ENCODE assay signal across 9 cellular contexts in genomic region chrX:72120798-72121197, GRCh38. TPM values are rescaled to one million over a fixed set of nuclear protein-coding genes. Genes with fewer than 3 reads are reported as not detected.
DNase-seq lines count a peak whose midpoint lies in the region; ATAC-seq, FAIRE-seq and TF ChIP-seq lines count a peak whose summit lies in the region.
"Had no signal": no experiment of that assay in that cellular context is flagged by ENCODE, and none has a peak within 500 bp of the region (broad histone marks: within the 10 kb centered on the region; RNA-seq: fewer than 3 reads in every experiment).

No MANE protein-coding gene starts in this region.

- no peak overlapping the region for H2BK120ac ChIP-seq in neuronal stem cell (ENCODE audit: low read depth, low read length)

- H4K20me1 ChIP-seq in endothelial cell of umbilical vein (replicated peaks; ENCODE audit: control insufficient read depth, extremely low read depth, insufficient read depth, low read length), result no peaks in the 10 kb centered on the region

- WGBS in neuronal stem cell (ENCODE audit: extremely low coverage in 2 of 2, insufficient read length in 2 of 2, insufficient replicate concordance in 1 of 2), 2 donors, result no CpG with 5 or more reads among the region's 6 CpGs

- H3K23ac ChIP-seq in neuronal stem cell (ENCODE audit: low read depth, low read length, poor library complexity), result no peak overlapping the region

- no peak overlapping the region for H3K18ac ChIP-seq in neuronal stem cell (ENCODE audit: low read length)

- H3K9me3 ChIP-seq in CD4-positive, alpha-beta T cell (ENCODE audit: control insufficient read depth, low read length), result no peaks in the 10 kb centered on the region
- no peaks in the 10 kb centered on the region for H3K9me3 ChIP-seq in endothelial cell of umbilical vein (replicated peaks; ENCODE audit: control insufficient read depth, insufficient read depth, low read length)
- H3K9me3 ChIP-seq in neuronal stem cell (replicated peaks in 1 of 2; ENCODE audit: control insufficient read depth in 2 of 2, insufficient read depth in 1 of 2, low read depth in 1 of 2, low read length in 2 of 2), result peaks cover 0 to 4% of the 10 kb centered on the region in 2 donors

- H3K79me1 ChIP-seq in neuronal stem cell (ENCODE audit: low read depth, low read length), result no peaks in the 10 kb centered on the region

- H3K36me3 ChIP-seq in endothelial cell of umbilical vein (ENCODE audit: control insufficient read depth in 2 of 2, extremely low read depth in 1 of 2, insufficient read depth in 2 of 2, low read length in 2 of 2) (no peaks in the 10 kb centered on the region), neuronal stem cell (replicated peaks in 1 of 2; ENCODE audit: control insufficient read depth in 2 of 2, insufficient read depth in 2 of 2, low read length in 2 of 2) (peaks cover 0 to 5% of the 10 kb centered on the region in 2 donors)

- peaks cover 35% of the 10 kb centered on the region for H3K79me2 ChIP-seq in endothelial cell of umbilical vein (ENCODE audit: control insufficient read depth, insufficient read depth, low read length)

- no peak for DNase-seq in CD4-positive, alpha-beta T cell
- DNase-seq in NCI-H446 (lab: John Stamatoyannopoulos, UW) (peak; percentile 37 to 83), endothelial cell of umbilical vein (ENCODE audit: low read depth, low spot score) (no peak), middle frontal gyrus (ENCODE audit: extremely low spot score, low spot score) (no peak), hypothalamus (lab: John Stamatoyannopoulos, UW) (no peak), neuronal stem cell (ENCODE audit: low spot score) (no peak)
- DNase-seq: Calu3 had no signal

- no peak overlapping the region for H3K4ac ChIP-seq in neuronal stem cell (ENCODE audit: low read length)

- no peak overlapping the region for H3K4me3 Mint-ChIP-seq in CD4-positive, alpha-beta T cell
- H3K4me3 Mint-ChIP-seq in nephron, result no peak overlapping the region

- no peak overlapping the region for H2BK15ac ChIP-seq in neuronal stem cell (ENCODE audit: low read length)

- intact Hi-C loops in CD4-positive, alpha-beta T cell (cut with DNase I, micrococcal nuclease), result loop anchor here in 1 of 2 experiments (1.0 kb wide), 1 partner anchor 20 kb away; no protein-coding TSS in a partner anchor
- intact Hi-C loops in endothelial cell of umbilical vein (cut with micrococcal nuclease), result no loop called here

- no peak overlapping the region for H2BK5ac ChIP-seq in neuronal stem cell (ENCODE audit: low read length)

- peaks cover 38% of the 10 kb centered on the region for H3K4me1 ChIP-seq in endothelial cell of umbilical vein (ENCODE audit: control insufficient read depth, extremely low read depth, insufficient read depth, low read length)
- H3K4me1 ChIP-seq in neuronal stem cell (ENCODE audit: control insufficient read depth in 2 of 2, insufficient read depth in 1 of 2, low read depth in 1 of 2, low read length in 2 of 2), result peaks cover 17 to 26% of the 10 kb centered on the region in 2 donors

- TF ChIP-seq CTCF in CD4-positive, alpha-beta T cell (IDR thresholded peaks at IDR 0.05), result no peak
- TF ChIP-seq CTCF in endothelial cell of umbilical vein (IDR thresholded peaks at IDR 0.05; ENCODE audit: extremely low read depth in 1 of 2, insufficient read depth in 1 of 2, low read depth in 1 of 2, low read length in 2 of 2), result no peak
- no peak for TF ChIP-seq CTCF in nephron (IDR thresholded peaks at IDR 0.05; ENCODE audit: unreplicated experiment in 3 of 3)

- no TSS peak for BruUV-seq in endothelial cell of umbilical vein (replicated peaks; lab: Mats Ljungman, UMichigan)

- POLR2A ChIA-PET in CD4-positive, alpha-beta T cell (lab: Charles Lee), result interaction anchor here (0.9 to 1.2 kb wide), 4 partner anchors 12 to 103 kb away, joined by 3 to 4 read pairs (median 3); no protein-coding TSS in a partner anchor
- POLR2A ChIA-PET in endothelial cell of umbilical vein (lab: Charles Lee), result no interaction called here

- peak; percentile 80 for FAIRE-seq in endothelial cell of umbilical vein (lab: Jason Lieb, UNC)

- H3K4me2 ChIP-seq in endothelial cell of umbilical vein (ENCODE audit: insufficient read depth, low read length), result peak overlapping the region; percentile 1
- no peak overlapping the region for H3K4me2 ChIP-seq in neuronal stem cell (ENCODE audit: insufficient read depth, low read length, poor library complexity, severe bottlenecking)

- H4K91ac ChIP-seq in neuronal stem cell (ENCODE audit: low read depth, low read length, poor library complexity), result no peak overlapping the region

- H3K9me1 ChIP-seq in endothelial cell of umbilical vein (replicated peaks; ENCODE audit: control insufficient read depth, extremely low read depth, insufficient read depth, low read length), result no peaks in the 10 kb centered on the region

- peak overlapping the region; percentile 84 for H3K27ac Mint-ChIP-seq in CD4-positive, alpha-beta T cell
- H3K27ac Mint-ChIP-seq in nephron, result peak overlapping the region; percentile 66 to 84 (median 72)

- no peak overlapping the region for H4K8ac ChIP-seq in neuronal stem cell (ENCODE audit: low read depth, low read length)

- no peaks in the 10 kb centered on the region for H3K27me3 ChIP-seq in CD4-positive, alpha-beta T cell (ENCODE audit: control insufficient read depth, insufficient read depth, low read length)
- H3K27me3 ChIP-seq in endothelial cell of umbilical vein (ENCODE audit: control insufficient read depth in 2 of 2, insufficient read depth in 2 of 2, low read length in 2 of 2) (no peaks in the 10 kb centered on the region), neuronal stem cell (ENCODE audit: control insufficient read depth in 3 of 3, insufficient read depth in 3 of 3, low read depth in 1 of 3, low read length in 3 of 3) (no peaks in the 10 kb centered on the region)

- H2AFZ ChIP-seq in endothelial cell of umbilical vein (ENCODE audit: low read depth, low read length), result no peak overlapping the region
- H2AFZ ChIP-seq in neuronal stem cell (ENCODE audit: low read length), result no peak overlapping the region

- no peaks in the 10 kb centered on the region for H3K27me3 Mint-ChIP-seq in CD4-positive, alpha-beta T cell
- no peaks in the 10 kb centered on the region for H3K27me3 Mint-ChIP-seq in nephron (ENCODE audit: low read depth)

- H2AK5ac ChIP-seq in neuronal stem cell (ENCODE audit: low read depth, low read length), result no peak overlapping the region

- no peaks in the 10 kb centered on the region for H3K9me3 Mint-ChIP-seq in CD4-positive, alpha-beta T cell
- H3K9me3 Mint-ChIP-seq in nephron, result peaks cover 4% of the 10 kb centered on the region

- no peak for TF ChIP-seq POLR2A in endothelial cell of umbilical vein (IDR thresholded peaks at IDR 0.05; ENCODE audit: low read depth, low read length)

- H3K4me1 Mint-ChIP-seq in CD4-positive, alpha-beta T cell (ENCODE audit: low read depth), result peaks cover 38% of the 10 kb centered on the region
- H3K4me1 Mint-ChIP-seq in nephron, result peaks cover 39% of the 10 kb centered on the region

- H3K4me3 ChIP-seq in endothelial cell of umbilical vein (replicated peaks in 1 of 3; ENCODE audit: insufficient read depth in 1 of 3, low read depth in 1 of 3, low read length in 3 of 3), result no peak overlapping the region
- H3K4me3 ChIP-seq in neuronal stem cell (ENCODE audit: low read length in 2 of 2), result no peak overlapping the region

- dilution Hi-C loops in endothelial cell of umbilical vein (cut with MboI; ENCODE audit: extremely low pct_ligation_motif_present, low sequenced_read_pairs), result no loop called here

- H3K14ac ChIP-seq in neuronal stem cell (ENCODE audit: low read length), result no peak overlapping the region

- no peak overlapping the region for H2BK12ac ChIP-seq in neuronal stem cell (ENCODE audit: low read length)

- peak overlapping the region; percentile 46 for H3K27ac ChIP-seq in CD4-positive, alpha-beta T cell (ENCODE audit: low read depth, low read length)
- peak overlapping the region; percentile 32 for H3K27ac ChIP-seq in endothelial cell of umbilical vein (ENCODE audit: insufficient read depth, low read depth, low read length)
- H3K27ac ChIP-seq in neuronal stem cell (replicated peaks; ENCODE audit: low read length), result no peak overlapping the region

- no peak for ATAC-seq in CD4-positive, alpha-beta T cell (ENCODE audit: poor library complexity)
- ATAC-seq in GM21390 (IDR thresholded peaks at IDR 0.05; ENCODE audit: unreplicated experiment), result no peak

- CTCF ChIA-PET in CD4-positive, alpha-beta T cell (lab: Charles Lee), result interaction anchor here (1.4 to 1.6 kb wide), 2 partner anchors 99 to 103 kb away, joined by 3 to 5 read pairs; no protein-coding TSS in a partner anchor
- CTCF ChIA-PET in endothelial cell of umbilical vein (lab: Charles Lee), result interaction anchor here (1.1 to 8.0 kb wide), 2 partner anchors 101 to 121 kb away, joined by 3 to 122 read pairs; no protein-coding TSS in a partner anchor

- no peak overlapping the region for H3K9ac ChIP-seq in endothelial cell of umbilical vein (replicated peaks; ENCODE audit: extremely low read depth, insufficient read depth, low read length)
- no peak overlapping the region for H3K9ac ChIP-seq in neuronal stem cell (ENCODE audit: low read depth, low read length, poor library complexity)

- H3K36me3 Mint-ChIP-seq in CD4-positive, alpha-beta T cell (ENCODE audit: low read depth), result no peaks in the 10 kb centered on the region
- H3K36me3 Mint-ChIP-seq in nephron (ENCODE audit: low read depth), result no peaks in the 10 kb centered on the region

TF ChIP-seq in endothelial cell of umbilical vein, 7 proteins besides CTCF, POLR2A, EP300 and RAD21 (continues in another document):
- TF ChIP-seq GATA2 (IDR thresholded peaks at IDR 0.05; ENCODE audit: insufficient read depth, insufficient read length, low read depth, low read length) (no peak), JUN (IDR thresholded peaks at IDR 0.05; ENCODE audit: borderline replicate concordance, insufficient read depth, insufficient read length, low read depth) (no peak), EZH2 (IDR thresholded peaks at IDR 0.05; ENCODE audit: borderline replicate concordance, low read depth, low read length, severe bottlenecking) (no peak), MYC (IDR thresholded peaks at IDR 0.05; ENCODE audit: low read depth, low read length) (no peak), FOS (IDR thresholded peaks at IDR 0.05; ENCODE audit: borderline replicate concordance, insufficient read depth, low read length) (no peak), POLR2AphosphoS5 (IDR thresholded peaks at IDR 0.05; ENCODE audit: insufficient read depth, low read depth, low read length) (no peak)

RNA-seq across cellular contexts. Expression of gene RTL5, which starts 10.9 kb away (rescaled TPM):
- 1 to 10 TPM; 1.1 to 1.2 TPM for total RNA-seq in CD4-positive, alpha-beta T cell
- total RNA-seq in endothelial cell of umbilical vein, result 1.7 and 2.1 TPM in 2 replicates
- 0.99 and 1.0 TPM in 2 replicates for polyA plus RNA-seq in endothelial cell of umbilical vein
- 1.1 and 1.4 TPM in 2 replicates for polyA plus RNA-seq in endothelial cell of umbilical vein (2011; cell fraction: cytosol; rRNA removed)
- 2.8 and 3.1 TPM in 2 replicates for polyA plus RNA-seq in endothelial cell of umbilical vein (2011; cell fraction: nucleus; rRNA removed)
- polyA plus RNA-seq in endothelial cell of umbilical vein (2012), result 1.9 and 2.1 TPM in 2 replicates
- 1.2 and 1.6 TPM in 2 replicates for polyA minus RNA-seq in endothelial cell of umbilical vein
- not detected for polyA minus RNA-seq in endothelial cell of umbilical vein (2011; cell fraction: cytosol; rRNA and poly(A)+ RNA removed)
- 0.87 and 0.91 TPM in 2 replicates for polyA minus RNA-seq in endothelial cell of umbilical vein (2011; cell fraction: nucleus; rRNA and poly(A)+ RNA removed)
- 6.8 TPM for polyA plus RNA-seq in neuronal stem cell (2013, experiment 1 of 2)
- 6.7 TPM for polyA plus RNA-seq in neuronal stem cell (2013, experiment 2 of 2)

Comparison
In these comparisons a context has a peak if more than half of its experiments do, and no peak if none do; other contexts are left out.
1. DNase-seq: peak in NCI-H446 (2 of 2); none in CD4-positive, alpha-beta T cell (0 of 10), endothelial cell of umbilical vein (single experiment), middle frontal gyrus (single experiment), hypothalamus (0 of 51) and neuronal stem cell (single experiment).